ENCODE assay signal across 34 cellular contexts in the genomic region with DNA sequence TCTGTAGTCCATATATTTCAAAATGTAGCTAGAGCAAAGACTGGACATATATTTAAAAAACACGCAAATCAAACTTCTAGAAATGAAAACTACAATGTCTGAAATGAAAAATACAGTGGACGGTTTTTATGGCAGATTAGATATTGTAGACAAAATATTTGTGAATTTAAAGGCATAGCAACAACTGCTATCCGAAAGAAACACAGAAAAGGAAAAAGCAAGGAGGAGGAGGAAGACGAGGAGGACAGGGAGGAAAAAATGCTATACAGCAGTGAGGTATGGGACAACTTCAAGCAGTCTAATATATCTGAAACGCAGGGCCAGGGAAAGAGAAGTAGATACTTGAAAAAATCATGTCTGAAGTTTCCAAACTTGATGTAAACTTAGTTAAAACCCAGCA.
"Had no signal": no experiment of that assay in that cellular context is flagged by ENCODE, and none has a peak within 500 bp of the region (broad histone marks: within the 10 kb centered on the region; RNA-seq: fewer than 3 reads in every experiment).

No MANE protein-coding gene starts in this region.

- H3K36me3 ChIP-seq: brain microvascular endothelial cell had no signal

- H3K4me3 Mint-ChIP-seq: activated CD4-positive, alpha-beta memory T cell treated with anti-CD3 and anti-CD28 coated beads, Interleukin-2, amount 10 ng/mL, durations not matched to agents 7 days and 5 days; activated CD8-positive, alpha-beta memory T cell treated with anti-CD3 and anti-CD28 coated beads, Interleukin-2, amount 10 ng/mL, durations not matched to agents 7 days and 5 days; activated naive CD8-positive, alpha-beta T cell; activated naive CD8-positive, alpha-beta T cell treated with anti-CD3 and anti-CD28 coated beads, Interleukin-2, amount 50 U/mL, for 24 hours; activated T-cell treated with anti-CD3 and anti-CD28 coated beads, Interleukin-2, amount 50 U/mL, for 72 hours; activated T-helper 17 cell treated with anti-CD3 and anti-CD28 coated beads, Interleukin-2, amount 50 U/mL, for 72 hours had no signal

- H3K4me2 ChIP-seq: PC-9 had no signal

- H2AFZ ChIP-seq: PC-9 had no signal

- H3K27me3 ChIP-seq: brain microvascular endothelial cell had no signal

- ATAC-seq: activated CD8-positive, alpha-beta memory T cell treated with anti-CD3 and anti-CD28 coated beads, Interleukin-2, amount 10 ng/mL, durations not matched to agents 7 days and 5 days; activated naive CD8-positive, alpha-beta T cell treated with anti-CD3 and anti-CD28 coated beads, Interleukin-2, amount 50 U/mL, for 24 hours; activated T-cell treated with anti-CD3 and anti-CD28 coated beads, Interleukin-2, amount 50 U/mL, for 72 hours; activated T-helper 17 cell treated with anti-CD3 and anti-CD28 coated beads, Interleukin-2, amount 50 U/mL, for 72 hours; Right ventricle myocardium inferior had no signal

- DNase-seq: activated CD4-positive, alpha-beta memory T cell treated with anti-CD3 and anti-CD28 coated beads, Interleukin-2, amount 10 ng/mL, durations not matched to agents 7 days and 5 days; activated CD4-positive, alpha-beta T cell treated with anti-CD3 and anti-CD28 coated beads for 1 hour; activated CD4-positive, alpha-beta T cell treated with anti-CD3 and anti-CD28 coated beads for 48 hours; activated CD4-positive, CD25-positive, alpha-beta regulatory T cell; activated CD8-positive, alpha-beta memory T cell treated with anti-CD3 and anti-CD28 coated beads for 24 hours; activated CD8-positive, alpha-beta memory T cell treated with anti-CD3 and anti-CD28 coated beads, Interleukin-2, amount 10 ng/mL, durations not matched to agents 7 days and 5 days; activated CD8-positive, alpha-beta memory T cell treated with anti-CD3 and anti-CD28 coated beads, Interleukin-2, amount 50 U/mL, for 48 hours; activated effector memory CD4-positive, alpha-beta T cell treated with anti-CD3 and anti-CD28 coated beads, Interleukin-2, amount 50 U/mL, for 16 hours; activated naive CD4-positive, alpha-beta T cell treated with Interleukin-2 at 50 U/mL for 16 hours; activated naive CD8-positive, alpha-beta T cell treated with anti-CD3 and anti-CD28 coated beads, Interleukin-2, amount 50 U/mL, for 24 hours; activated T-cell treated with anti-CD3 and anti-CD28 coated beads, Interleukin-2, amount 50 U/mL, for 72 hours; anterior cingulate cortex; brain microvascular endothelial cell; central memory CD4-positive, alpha-beta T cell; Kasumi-1; KG1; MM.1S; MV-4-11; NCI-H1092; NCI-H1436 treated with DMSO at 0.1 percent for 48 hours; NCI-H1694 treated with DMSO at 0.1 percent for 48 hours; NCI-H2029; NCI-H345; NCI-H524 treated with DMSO at 0.1 percent for 48 hours; PC-9; SW 1271; T-helper 1 cell; T-helper 2 cell; T-helper 9 cell had no signal

- H3K27ac ChIP-seq: brain microvascular endothelial cell, PC-9, RWPE1, VCaP had no signal

- H3K4me3 ChIP-seq: PC-9 had no signal

- H3K27ac Mint-ChIP-seq: activated CD4-positive, alpha-beta memory T cell treated with anti-CD3 and anti-CD28 coated beads, Interleukin-2, amount 10 ng/mL, durations not matched to agents 7 days and 5 days; activated CD8-positive, alpha-beta memory T cell treated with anti-CD3 and anti-CD28 coated beads, Interleukin-2, amount 10 ng/mL, durations not matched to agents 7 days and 5 days; activated naive CD8-positive, alpha-beta T cell treated with anti-CD3 and anti-CD28 coated beads, Interleukin-2, amount 50 U/mL, for 24 hours; activated T-cell treated with anti-CD3 and anti-CD28 coated beads, Interleukin-2, amount 50 U/mL, for 72 hours; activated T-helper 17 cell treated with anti-CD3 and anti-CD28 coated beads, Interleukin-2, amount 50 U/mL, for 72 hours had no signal

- H3K27me3 Mint-ChIP-seq: activated CD4-positive, alpha-beta memory T cell treated with anti-CD3 and anti-CD28 coated beads, Interleukin-2, amount 10 ng/mL, durations not matched to agents 7 days and 5 days; activated CD8-positive, alpha-beta memory T cell treated with anti-CD3 and anti-CD28 coated beads, Interleukin-2, amount 10 ng/mL, durations not matched to agents 7 days and 5 days; activated naive CD8-positive, alpha-beta T cell; activated naive CD8-positive, alpha-beta T cell treated with anti-CD3 and anti-CD28 coated beads, Interleukin-2, amount 50 U/mL, for 24 hours; activated T-helper 17 cell treated with anti-CD3 and anti-CD28 coated beads, Interleukin-2, amount 50 U/mL, for 72 hours had no signal
